In the genomic region with DNA sequence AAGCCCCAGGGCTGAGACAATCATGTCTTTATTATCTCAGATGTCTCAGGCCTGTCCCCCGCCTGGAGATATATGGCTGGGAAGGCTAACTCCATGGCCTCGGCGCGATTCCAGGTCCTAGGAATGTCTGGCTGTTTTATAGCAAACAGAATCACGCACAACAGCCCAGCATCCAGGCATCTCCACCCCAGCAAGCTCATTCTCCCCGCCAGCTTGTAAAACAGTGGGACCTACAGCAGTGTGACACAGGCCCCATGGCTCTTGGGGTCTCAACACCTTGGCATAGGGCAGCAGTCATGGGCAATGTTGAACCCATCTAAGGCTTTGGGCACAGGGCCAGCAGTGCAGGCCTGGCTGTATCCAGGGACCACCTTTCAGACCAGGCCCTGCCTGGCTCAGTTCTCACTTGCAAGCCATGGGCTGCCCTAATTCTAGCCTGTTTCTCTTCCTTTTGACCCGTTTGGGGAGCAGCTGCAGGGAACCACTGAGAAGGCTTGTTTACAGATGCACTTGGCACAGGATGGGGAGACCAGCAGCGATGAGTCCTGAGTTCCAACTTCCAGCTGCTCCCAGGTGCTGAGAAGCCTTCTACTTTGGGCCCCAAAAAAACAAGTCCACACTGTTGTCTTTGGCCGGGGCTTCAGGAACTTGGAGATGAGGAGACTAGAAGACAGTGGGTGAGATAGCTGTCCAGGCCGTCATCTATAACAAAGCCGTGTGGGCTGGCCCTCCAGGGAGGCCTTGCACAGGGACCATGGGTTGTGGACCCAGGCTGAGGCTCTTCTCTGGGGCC, we compare ENCODE assay signal across 12 cellular contexts. TPM values are rescaled to one million over a fixed set of nuclear protein-coding genes. Genes with fewer than 3 reads are reported as not detected.
DNase-seq lines count a peak whose midpoint lies in the region; ATAC-seq lines count a peak whose summit lies in the region.
"Had no signal": no experiment of that assay in that cellular context is flagged by ENCODE, and none has a peak within 500 bp of the region (broad histone marks: within the 10 kb centered on the region; RNA-seq: fewer than 3 reads in every experiment).

No MANE protein-coding gene starts in this region.

- H3K27ac Mint-ChIP-seq in activated CD4-positive, alpha-beta T cell treated with anti-CD3 and anti-CD28 coated beads, Interleukin-2, amount 10 ng/mL, durations not matched to agents 7 days and 5 days: peak overlapping the region; percentile 15
- H3K27ac Mint-ChIP-seq in T-helper 17 cell: peak overlapping the region; percentile 91

- no peaks in the 10 kb centered on the region for H3K9me3 Mint-ChIP-seq in activated CD4-positive, alpha-beta T cell treated with anti-CD3 and anti-CD28 coated beads, Interleukin-2, amount 10 ng/mL, durations not matched to agents 7 days and 5 days

- peaks cover 41% of the 10 kb centered on the region for H3K4me1 Mint-ChIP-seq in activated CD4-positive, alpha-beta T cell treated with anti-CD3 and anti-CD28 coated beads, Interleukin-2, amount 10 ng/mL, durations not matched to agents 7 days and 5 days
- H3K4me1 Mint-ChIP-seq in T-helper 17 cell: peaks cover 48% of the 10 kb centered on the region

- CTCF ChIA-PET in activated CD4-positive, alpha-beta T cell treated with anti-CD3 and anti-CD28 coated beads, Interleukin-2, amount 10 ng/mL, durations not matched to agents 7 days and 5 days (lab: Charles Lee): interaction anchor here (0.5 to 1.5 kb wide), 5 partner anchors 9 to 542 kb away, joined by 3 to 4 read pairs (median 3); no protein-coding TSS in a partner anchor

- H3K27me3 Mint-ChIP-seq in activated CD4-positive, alpha-beta T cell treated with anti-CD3 and anti-CD28 coated beads, Interleukin-2, amount 10 ng/mL, durations not matched to agents 7 days and 5 days: no peaks in the 10 kb centered on the region
- H3K27me3 Mint-ChIP-seq in T-helper 17 cell: no peaks in the 10 kb centered on the region

- DNase-seq in activated CD4-positive, alpha-beta T cell treated with anti-CD3 and anti-CD28 coated beads, Interleukin-2, amount 10 ng/mL, durations not matched to agents 7 days and 5 days: no peak
- no peak for DNase-seq in activated CD4-positive, alpha-beta T cell treated with anti-CD3 and anti-CD28 coated beads for 4 hours
- DNase-seq in T-helper 17 cell (no peak), foreskin melanocyte (peak; percentile 77), sciatic nerve (ENCODE audit: low spot score) (no peak), GM19238 (ENCODE audit: insufficient read length, low spot score) (no peak), NCI-H2107 (lab: John Stamatoyannopoulos, UW) (no peak), NCI-H82 (lab: John Stamatoyannopoulos, UW) (no peak)
- DNase-seq: DMS53, hippocampal formation, right lobe of liver, tibial artery had no signal

- peaks cover 60% of the 10 kb centered on the region for H3K36me3 Mint-ChIP-seq in activated CD4-positive, alpha-beta T cell treated with anti-CD3 and anti-CD28 coated beads, Interleukin-2, amount 10 ng/mL, durations not matched to agents 7 days and 5 days (ENCODE audit: low read depth)
- H3K36me3 Mint-ChIP-seq in T-helper 17 cell (ENCODE audit: low read depth): peaks cover 2% of the 10 kb centered on the region

- no peaks in the 10 kb centered on the region for H3K9me3 ChIP-seq in T-helper 17 cell (ENCODE audit: control insufficient read depth, low read length, poor library complexity, severe bottlenecking)
- H3K9me3 ChIP-seq: right lobe of liver, tibial artery had no signal

- POLR2A ChIA-PET in activated CD4-positive, alpha-beta T cell treated with anti-CD3 and anti-CD28 coated beads, Interleukin-2, amount 10 ng/mL, durations not matched to agents 7 days and 5 days (lab: Charles Lee): interaction anchor here (0.7 kb wide), 1 partner anchor 10 kb away, joined by 4 read pairs; no protein-coding TSS in a partner anchor

- no peak overlapping the region for H3K4me3 Mint-ChIP-seq in activated CD4-positive, alpha-beta T cell treated with anti-CD3 and anti-CD28 coated beads, Interleukin-2, amount 10 ng/mL, durations not matched to agents 7 days and 5 days
- peak overlapping the region; percentile 15 for H3K4me3 Mint-ChIP-seq in T-helper 17 cell

- intact Hi-C loops in sciatic nerve (cut with DNase I): no loop called here

- ATAC-seq in T-helper 17 cell: no peak
- peak; percentile 76 for ATAC-seq in sciatic nerve

RNA-seq across cellular contexts. Expression of gene WNT4, which starts 34.4 kb away (rescaled TPM):
- not detected for total RNA-seq in activated CD4-positive, alpha-beta T cell treated with anti-CD3 and anti-CD28 coated beads, Interleukin-2, amount 10 ng/mL, durations not matched to agents 7 days and 5 days
- total RNA-seq in T-helper 17 cell (not detected), sciatic nerve (0.22 TPM)

RNA-seq across cellular contexts. Expression of gene CDC42, which starts 56.0 kb away (rescaled TPM):
- 100 to 1,000 TPM; 378 to 413 TPM for total RNA-seq in activated CD4-positive, alpha-beta T cell treated with anti-CD3 and anti-CD28 coated beads, Interleukin-2, amount 10 ng/mL, durations not matched to agents 7 days and 5 days
- total RNA-seq in T-helper 17 cell (100 to 1,000 TPM; 371 to 385 TPM), sciatic nerve (221 TPM)
